Comparison of ENCODE assay signal across 35 cellular contexts in genomic region chr5:21880164-21880563, GRCh38.
DNase-seq lines count a peak whose midpoint lies in the region; ATAC-seq and TF ChIP-seq lines count a peak whose summit lies in the region.
"Had no signal": no experiment of that assay in that cellular context is flagged by ENCODE, and none has a peak within 500 bp of the region (broad histone marks: within the 10 kb centered on the region; RNA-seq: fewer than 3 reads in every experiment).

No MANE protein-coding gene starts in this region.

- no peak for TF ChIP-seq POLR2A in transverse colon (IDR thresholded peaks at IDR 0.05)

- H3K27ac ChIP-seq in mammary epithelial cell (ENCODE audit: insufficient read depth, low read depth, low read length), result no peak overlapping the region
- peak overlapping the region; percentile 98 for H3K27ac ChIP-seq in A673 (ENCODE audit: low read depth, low read length, poor library complexity, severe bottlenecking)
- no peak overlapping the region for H3K27ac ChIP-seq in HEK293 (ENCODE audit: extremely low read depth, low read depth, low read length)
- peak overlapping the region; percentile 99 for H3K27ac ChIP-seq in SK-N-MC
- no peak overlapping the region for H3K27ac ChIP-seq in transverse colon
- H3K27ac ChIP-seq: 22Rv1; A549; BLaER1; BLaER1 treated with 17β-estradiol and CSF1 and Interleukin-3, amounts not matched to agents 10 nM and 100 nM; C4-2B had no signal

- no peak for TF ChIP-seq EP300 in transverse colon (IDR thresholded peaks at IDR 0.05; ENCODE audit: low read depth)

- in situ Hi-C loops in mammary epithelial cell (cut with MboI; ENCODE audit: low sequenced_read_pairs in 2 of 2) (no loop called here), transverse colon (cut with MboI; ENCODE audit: low pct_ligation_motif_present in 1 of 4, low pct_unique_long_range_greater_than_20kb in 1 of 4, low sequenced_read_pairs in 3 of 4) (no loop called here), G401 (cut with HindIII; ENCODE audit: low sequenced_read_pairs) (no loop called here)

- no peaks in the 10 kb centered on the region for H3K4me1 ChIP-seq in mammary epithelial cell (ENCODE audit: insufficient read depth, low read length)
- peaks cover 41% of the 10 kb centered on the region for H3K4me1 ChIP-seq in A673 (ENCODE audit: insufficient read depth, low read length, poor library complexity, severe bottlenecking)
- H3K4me1 ChIP-seq in HEK293 (ENCODE audit: control insufficient read depth, insufficient read depth, low read length), result no peaks in the 10 kb centered on the region
- no peaks in the 10 kb centered on the region for H3K4me1 ChIP-seq in transverse colon
- H3K4me1 ChIP-seq: A549; BE2C; BLaER1; BLaER1 treated with 17β-estradiol and CSF1 and Interleukin-3, amounts not matched to agents 10 nM and 100 nM; Caco-2 had no signal

- TF ChIP-seq CTCF in MCF 10A (IDR thresholded peaks at IDR 0.05; ENCODE audit: unreplicated experiment) (no peak), mammary epithelial cell (conservative IDR thresholded peaks at IDR 0.05 in 1 of 2, IDR thresholded peaks at IDR 0.05 in 1 of 2; ENCODE audit: extremely low read depth in 1 of 2, insufficient read depth in 1 of 2, low read depth in 1 of 2, low read length in 2 of 2) (no peak), A673 (conservative IDR thresholded peaks at IDR 0.05; ENCODE audit: low read depth, low read length) (no peak), HEK293 (tag by site-specific recombination; IDR thresholded peaks at IDR 0.05) (no peak), transverse colon (IDR thresholded peaks at IDR 0.05) (no peak)

- no peak overlapping the region for H3K4me3 Mint-ChIP-seq in MCF 10A (ENCODE audit: unreplicated experiment)
- H3K4me3 Mint-ChIP-seq: B cell; CD14-positive monocyte; CD4-positive, alpha-beta memory T cell; CD4-positive, alpha-beta T cell; CD4-positive, CD25-positive, alpha-beta regulatory T cell; CD8-positive, alpha-beta memory T cell; CD8-positive, alpha-beta T cell had no signal

- CTCF ChIA-PET in MCF 10A (lab: Yijun Ruan, JAX) (interaction anchor here (1.2 kb wide), 1 partner anchor 15 kb away, joined by 3 read pairs; no protein-coding TSS in a partner anchor), mammary epithelial cell (lab: Charles Lee; ENCODE audit: low non-redundant PET) (no interaction called here), A673 (lab: Charles Lee) (no interaction called here), HEK293 (lab: Yijun Ruan, JAX) (no interaction called here)

- DNase-seq in MCF 10A (ENCODE audit: unreplicated experiment), result peak; percentile 1
- DNase-seq in mammary epithelial cell, result no peak
- DNase-seq in A673 (ENCODE audit: low spot score), result peak; percentile 89
- DNase-seq in SK-N-MC (ENCODE audit: low read depth, low spot score), result peak; percentile 81
- DNase-seq in transverse colon, result no peak
- no peak for DNase-seq in G401 (ENCODE audit: low spot score)
- DNase-seq: 8988T; ACHN; AML-193; BE2C; C1 segment of cervical spinal cord; Caco-2; Calu3; CD4-positive, alpha-beta memory T cell; CD4-positive, alpha-beta T cell; CD4-positive, CD25-positive, alpha-beta regulatory T cell; CD8-positive, alpha-beta memory T cell; CD8-positive, alpha-beta T cell; COR-L47; DMS 273 treated with DMSO at 0.1 percent for 48 hours; DMS153; DMS53; DMS79; DMS79 treated with DMSO at 0.1 percent for 48 hours; DND-41; EL had no signal

- no peaks in the 10 kb centered on the region for H3K79me2 ChIP-seq in mammary epithelial cell (ENCODE audit: insufficient read depth, low read length)

- no peak overlapping the region for H3K4me3 ChIP-seq in mammary epithelial cell (replicated peaks in 1 of 3; ENCODE audit: insufficient read depth in 1 of 3, low read depth in 2 of 3, low read length in 3 of 3)
- H3K4me3 ChIP-seq in A673 (ENCODE audit: low read depth, low read length, poor library complexity, severe bottlenecking), result no peak overlapping the region
- no peak overlapping the region for H3K4me3 ChIP-seq in HEK293 (ENCODE audit: low read depth, low read length)
- H3K4me3 ChIP-seq in SK-N-MC, result peak overlapping the region; percentile 66
- no peak overlapping the region for H3K4me3 ChIP-seq in transverse colon
- H3K4me3 ChIP-seq: A549; BLaER1; BLaER1 treated with 17β-estradiol and CSF1 and Interleukin-3, amounts not matched to agents 10 nM and 100 nM had no signal

- no peaks in the 10 kb centered on the region for H3K27me3 Mint-ChIP-seq in MCF 10A (ENCODE audit: insufficient read depth, unreplicated experiment)
- H3K27me3 Mint-ChIP-seq: B cell; CD4-positive, alpha-beta memory T cell; CD4-positive, alpha-beta T cell; CD4-positive, CD25-positive, alpha-beta regulatory T cell; CD8-positive, alpha-beta memory T cell had no signal

- no peaks in the 10 kb centered on the region for H3K36me3 Mint-ChIP-seq in MCF 10A (ENCODE audit: insufficient read depth, unreplicated experiment)
- H3K36me3 Mint-ChIP-seq: CD14-positive monocyte; CD4-positive, alpha-beta memory T cell; CD4-positive, CD25-positive, alpha-beta regulatory T cell; CD8-positive, alpha-beta memory T cell; CD8-positive, alpha-beta T cell had no signal

- H3K9me3 ChIP-seq in mammary epithelial cell (replicated peaks; ENCODE audit: insufficient read depth, low read length) (no peaks in the 10 kb centered on the region), A673 (ENCODE audit: low read depth, low read length, poor library complexity, severe bottlenecking) (no peaks in the 10 kb centered on the region), HEK293 (ENCODE audit: control insufficient read depth, insufficient read depth, low read depth, low read length) (no peaks in the 10 kb centered on the region), SK-N-MC (ENCODE audit: low read depth, low read length) (no peaks in the 10 kb centered on the region), transverse colon (no peaks in the 10 kb centered on the region)
- H3K9me3 ChIP-seq: A549; BE2C; BLaER1; BLaER1 treated with 17β-estradiol and CSF1 and Interleukin-3, amounts not matched to agents 10 nM and 100 nM; Caco-2 had no signal

- 70% methylated on average over 1 of the region's 2 CpGs for WGBS in mammary epithelial cell (ENCODE audit: low coverage, missing lambda C conversion rate)
- WGBS in transverse colon (ENCODE audit: low coverage in 1 of 2), 2 donors, result 63% methylated on average over 2 of the region's 2 CpGs; no CpG with 5 or more reads in 1 of the 2 donors

- H3K27me3 ChIP-seq in mammary epithelial cell (ENCODE audit: insufficient read depth, low read length) (no peaks in the 10 kb centered on the region), A673 (replicated peaks; ENCODE audit: insufficient read depth, low read depth, low read length, poor library complexity) (no peaks in the 10 kb centered on the region), transverse colon (no peaks in the 10 kb centered on the region)
- H3K27me3 ChIP-seq: BE2C; BLaER1; BLaER1 treated with 17β-estradiol and CSF1 and Interleukin-3, amounts not matched to agents 10 nM and 100 nM had no signal

- dilution Hi-C loops in mammary epithelial cell (cut with HindIII; ENCODE audit: low sequenced_read_pairs), result no loop called here

- no peak overlapping the region for H2AFZ ChIP-seq in mammary epithelial cell (ENCODE audit: low read depth, low read length)

- no peaks in the 10 kb centered on the region for H3K9me3 Mint-ChIP-seq in MCF 10A (ENCODE audit: unreplicated experiment)

- BruUV-seq in MCF 10A (replicated peaks; lab: Mats Ljungman, UMichigan) (no TSS peak), mammary epithelial cell (replicated peaks; lab: Mats Ljungman, UMichigan) (no TSS peak), A673 (replicated peaks; lab: Mats Ljungman, UMichigan) (no TSS peak)

- H3K9ac ChIP-seq in mammary epithelial cell (ENCODE audit: insufficient read depth, low read length) (no peak overlapping the region), SK-N-MC (ENCODE audit: insufficient read length) (peak overlapping the region; percentile 65)
- H3K9ac ChIP-seq: BLaER1; BLaER1 treated with 17β-estradiol and CSF1 and Interleukin-3, amounts not matched to agents 10 nM and 100 nM had no signal

- H3K36me3 ChIP-seq in mammary epithelial cell (ENCODE audit: insufficient read depth, low read length) (no peaks in the 10 kb centered on the region), A673 (ENCODE audit: insufficient read depth, low read length, poor library complexity, severe bottlenecking) (no peaks in the 10 kb centered on the region), HEK293 (ENCODE audit: control insufficient read depth in 2 of 2, insufficient read depth in 1 of 2, low read length in 2 of 2) (no peaks in the 10 kb centered on the region), SK-N-MC (ENCODE audit: insufficient read depth, low read length) (no peaks in the 10 kb centered on the region; the same call in 1 of the 2 replicates), transverse colon (no peaks in the 10 kb centered on the region)
- H3K36me3 ChIP-seq: BE2C; BLaER1; BLaER1 treated with 17β-estradiol and CSF1 and Interleukin-3, amounts not matched to agents 10 nM and 100 nM had no signal

- intact Hi-C loops in MCF 10A (cut with micrococcal nuclease), result no loop called here
- intact Hi-C loops in mammary epithelial cell (cut with micrococcal nuclease), result no loop called here
- intact Hi-C loops in A673 (cut with micrococcal nuclease; ENCODE audit: unreplicated experiment), result loop anchor here (1.0 to 2.0 kb wide), 2 partner anchors 39 to 63 kb away; no protein-coding TSS in a partner anchor
- intact Hi-C loops in transverse colon (cut with DNase I; ENCODE audit: low total_unique reads), result no loop called here

- no peaks in the 10 kb centered on the region for H4K20me1 ChIP-seq in mammary epithelial cell (ENCODE audit: insufficient read depth, low read length)
- H4K20me1 ChIP-seq: BLaER1; BLaER1 treated with 17β-estradiol and CSF1 and Interleukin-3, amounts not matched to agents 10 nM and 100 nM had no signal

- H3K4me2 ChIP-seq in mammary epithelial cell (ENCODE audit: insufficient read depth, low read depth, low read length), result no peak overlapping the region
- H3K4me2 ChIP-seq: A549; BLaER1; BLaER1 treated with 17β-estradiol and CSF1 and Interleukin-3, amounts not matched to agents 10 nM and 100 nM had no signal

- H3K4me1 Mint-ChIP-seq in MCF 10A (ENCODE audit: insufficient read depth, unreplicated experiment), result no peaks in the 10 kb centered on the region
- H3K4me1 Mint-ChIP-seq: B cell; CD14-positive monocyte; CD4-positive, alpha-beta memory T cell; CD4-positive, CD25-positive, alpha-beta regulatory T cell; CD8-positive, alpha-beta memory T cell had no signal

- no peak for ATAC-seq in activated CD4-positive, CD25-positive, alpha-beta regulatory T cell treated with anti-CD3 and anti-CD28 coated beads, Interleukin-2, amount 50 U/mL, for 24 hours
- ATAC-seq: A549; CD8-positive, alpha-beta T cell had no signal

- no peak overlapping the region for H3K27ac Mint-ChIP-seq in MCF 10A (ENCODE audit: low read depth, unreplicated experiment)
- H3K27ac Mint-ChIP-seq: B cell; CD14-positive monocyte; CD4-positive, alpha-beta memory T cell; CD4-positive, alpha-beta T cell; CD4-positive, CD25-positive, alpha-beta regulatory T cell; CD8-positive, alpha-beta memory T cell; CD8-positive, alpha-beta T cell had no signal

- POLR2A ChIA-PET in MCF 10A (lab: Yijun Ruan, JAX), result no interaction called here
- POLR2A ChIA-PET in A673 (lab: Charles Lee; ENCODE audit: low non-redundant PET), result interaction anchor here (1.5 kb wide), 1 partner anchor 26 kb away, joined by 3 read pairs; no protein-coding TSS in a partner anchor
- POLR2A ChIA-PET in HEK293 (lab: Yijun Ruan, JAX), result no interaction called here

TF ChIP-seq in HEK293, 187 proteins besides CTCF, POLR2A, EP300 and RAD21 (continues in another document):
- TF ChIP-seq ZNF169 (tag by site-specific recombination; IDR thresholded peaks at IDR 0.05), result no peak

Comparison
In these comparisons a context has a peak if more than half of its experiments do, and no peak if none do; other contexts are left out.
1. DNase-seq: peak in MCF 10A (single experiment), A673 (single experiment) and SK-N-MC (single experiment); none in mammary epithelial cell (single experiment), transverse colon (single experiment) and G401 (single experiment).
2. H3K27ac ChIP-seq: peak in A673 (single experiment) and SK-N-MC (single experiment); none in mammary epithelial cell (single experiment), HEK293 (single experiment) and transverse colon (0 of 4).